16 cellular contexts compared by ENCODE assay signal in genomic region chr14:63404906-63405305, GRCh38.
DNase-seq lines count a peak whose midpoint lies in the region; TF ChIP-seq lines count a peak whose summit lies in the region.
"Had no signal": no experiment of that assay in that cellular context is flagged by ENCODE, and none has a peak within 500 bp of the region (broad histone marks: within the 10 kb centered on the region; RNA-seq: fewer than 3 reads in every experiment).

No MANE protein-coding gene starts in this region.

- peaks cover 7% of the 10 kb centered on the region for H3K79me2 ChIP-seq in hepatocyte

- POLR2A ChIA-PET in CD8-positive, alpha-beta memory T cell (lab: Charles Lee) = no interaction called here

- H3K36me3 ChIP-seq in HAP-1 (replicated peaks) (no peaks in the 10 kb centered on the region; the same call in 1 of the 2 replicates), hepatocyte (replicated peaks; ENCODE audit: insufficient read depth, low read depth) (no peaks in the 10 kb centered on the region)
- no peaks in the 10 kb centered on the region for H3K36me3 ChIP-seq in CD8-positive, alpha-beta memory T cell (ENCODE audit: insufficient read depth, low read length)
- H3K36me3 ChIP-seq: MG63 had no signal

- no peak overlapping the region for H3K4me3 Mint-ChIP-seq in progenitor cell of endocrine pancreas (ENCODE audit: low read depth)
- H3K4me3 Mint-ChIP-seq in CD8-positive, alpha-beta memory T cell = no peak overlapping the region
- H3K4me3 Mint-ChIP-seq: CD4-positive, alpha-beta memory T cell had no signal

- H3K4me1 Mint-ChIP-seq in progenitor cell of endocrine pancreas (ENCODE audit: low read depth) = peaks cover 8% of the 10 kb centered on the region
- H3K4me1 Mint-ChIP-seq in CD8-positive, alpha-beta memory T cell = peaks cover 14 to 31% (median 28%) of the 10 kb centered on the region in 3 donors

- peaks cover 15% of the 10 kb centered on the region for H3K36me3 Mint-ChIP-seq in progenitor cell of endocrine pancreas (ENCODE audit: insufficient read depth)
- peaks cover 0 to 47% (median 8%) of the 10 kb centered on the region in 3 donors for H3K36me3 Mint-ChIP-seq in CD8-positive, alpha-beta memory T cell

- H3K4me3 ChIP-seq in HAP-1 (no peak overlapping the region), hepatocyte (no peak overlapping the region)
- no peak overlapping the region for H3K4me3 ChIP-seq in CD8-positive, alpha-beta memory T cell (ENCODE audit: low read length)
- H3K4me3 ChIP-seq: MG63 had no signal

- peak overlapping the region; percentile 26 for H3K27ac Mint-ChIP-seq in progenitor cell of endocrine pancreas
- H3K27ac Mint-ChIP-seq in CD8-positive, alpha-beta memory T cell = peak overlapping the region in 1 of 8 donors; percentile 22

- CTCF ChIA-PET in CD8-positive, alpha-beta memory T cell (lab: Charles Lee) = interaction anchor here (1.2 kb wide), 1 partner anchor 365 kb away, joined by 3 read pairs; no protein-coding TSS in a partner anchor

- no peaks in the 10 kb centered on the region for H3K27me3 ChIP-seq in HAP-1 (ENCODE audit: low read depth)
- no peaks in the 10 kb centered on the region for H3K27me3 ChIP-seq in hepatocyte
- H3K27me3 ChIP-seq in CD8-positive, alpha-beta memory T cell (ENCODE audit: insufficient read depth, low read length, poor library complexity, severe bottlenecking) = no peaks in the 10 kb centered on the region
- H3K27me3 ChIP-seq: BE2C, MG63 had no signal

- H3K27ac ChIP-seq in hepatocyte = peak overlapping the region; percentile 30
- H3K27ac ChIP-seq in CD8-positive, alpha-beta memory T cell (ENCODE audit: low read depth, low read length) = no peak overlapping the region

- H4K20me1 ChIP-seq in hepatocyte (ENCODE audit: insufficient read depth, poor library complexity, severe bottlenecking) = peaks cover 4% of the 10 kb centered on the region

- in situ Hi-C loops in HAP-1 (cut with MboI; ENCODE audit: low sequenced_read_pairs) = no loop called here

- no peaks in the 10 kb centered on the region for H3K9me2 ChIP-seq in hepatocyte (replicated peaks; ENCODE audit: insufficient read depth)

- peak overlapping the region; percentile 2 for H3K4me2 ChIP-seq in hepatocyte

- peaks cover 3% of the 10 kb centered on the region for H3K9me3 Mint-ChIP-seq in progenitor cell of endocrine pancreas (ENCODE audit: low read depth)
- no peaks in the 10 kb centered on the region for H3K9me3 Mint-ChIP-seq in CD8-positive, alpha-beta memory T cell
- H3K9me3 Mint-ChIP-seq: CD4-positive, alpha-beta memory T cell had no signal

- no peaks in the 10 kb centered on the region for H3K9me3 ChIP-seq in HAP-1
- H3K9me3 ChIP-seq in hepatocyte (ENCODE audit: low read depth) = no peaks in the 10 kb centered on the region
- H3K9me3 ChIP-seq in CD8-positive, alpha-beta memory T cell (ENCODE audit: low read length) = no peaks in the 10 kb centered on the region
- H3K9me3 ChIP-seq: BE2C, MG63 had no signal

- no peaks in the 10 kb centered on the region for H3K27me3 Mint-ChIP-seq in progenitor cell of endocrine pancreas
- no peaks in the 10 kb centered on the region for H3K27me3 Mint-ChIP-seq in CD8-positive, alpha-beta memory T cell
- H3K27me3 Mint-ChIP-seq: CD4-positive, alpha-beta memory T cell had no signal

- H3K4me1 ChIP-seq in HAP-1 = peaks cover 25% of the 10 kb centered on the region
- H3K4me1 ChIP-seq in hepatocyte (ENCODE audit: insufficient read depth) = peaks cover 10% of the 10 kb centered on the region
- no peaks in the 10 kb centered on the region for H3K4me1 ChIP-seq in CD8-positive, alpha-beta memory T cell (ENCODE audit: insufficient read depth, low read length)
- H3K4me1 ChIP-seq: BE2C had no signal

- DNase-seq in HAP-1 (ENCODE audit: low spot score in 2 of 2) (peak; percentile 27 to 41), LoVo (ENCODE audit: low spot score) (peak; percentile 50), hepatocyte (ENCODE audit: low spot score) (peak; percentile 8), progenitor cell of endocrine pancreas (ENCODE audit: low spot score, unreplicated experiment) (no peak), HPDE6-E6E7 (ENCODE audit: extremely low spot score) (no peak)
- no peak for DNase-seq in CD8-positive, alpha-beta memory T cell
- no peak for DNase-seq in NK-92 treated with Interleukin-12 subunit alpha and Interleukin-12 subunit beta, amount 100 ng/mL, for 24 hours (lab: John Stamatoyannopoulos, UW)
- DNase-seq: BE2C; CD4-positive, alpha-beta memory T cell; KBM-7; MG63; NCI-H1092 treated with DMSO at 0.1 percent for 48 hours; NCI-H1694 treated with DMSO at 0.1 percent for 48 hours; NCI-H446; NCI-H69; SHP77 treated with DMSO at 0.1 percent for 48 hours had no signal

- TF ChIP-seq CTCF in hepatocyte (IDR thresholded peaks at IDR 0.05; ENCODE audit: poor library complexity) = no peak
- TF ChIP-seq CTCF in progenitor cell of endocrine pancreas (IDR thresholded peaks at IDR 0.05; ENCODE audit: unreplicated experiment) = no peak

- WGBS in hepatocyte (ENCODE audit: low lambda C conversion rate, missing lambda C conversion rate) = 45% methylated on average over 2 of the region's 2 CpGs

- no peak overlapping the region for H2AFZ ChIP-seq in hepatocyte

Comparison
In these comparisons a context has a peak if more than half of its experiments do, and no peak if none do; other contexts are left out.
1. DNase-seq: peak in HAP-1 (2 of 2), LoVo (single experiment) and hepatocyte (single experiment); none in progenitor cell of endocrine pancreas (single experiment), HPDE6-E6E7 (single experiment), CD8-positive, alpha-beta memory T cell (0 of 5) and NK-92 treated with Interleukin-12 subunit alpha and Interleukin-12 subunit beta, amount 100 ng/mL, for 24 hours (single experiment).